ENCODE assay signal across 17 cellular contexts in the genomic region with DNA sequence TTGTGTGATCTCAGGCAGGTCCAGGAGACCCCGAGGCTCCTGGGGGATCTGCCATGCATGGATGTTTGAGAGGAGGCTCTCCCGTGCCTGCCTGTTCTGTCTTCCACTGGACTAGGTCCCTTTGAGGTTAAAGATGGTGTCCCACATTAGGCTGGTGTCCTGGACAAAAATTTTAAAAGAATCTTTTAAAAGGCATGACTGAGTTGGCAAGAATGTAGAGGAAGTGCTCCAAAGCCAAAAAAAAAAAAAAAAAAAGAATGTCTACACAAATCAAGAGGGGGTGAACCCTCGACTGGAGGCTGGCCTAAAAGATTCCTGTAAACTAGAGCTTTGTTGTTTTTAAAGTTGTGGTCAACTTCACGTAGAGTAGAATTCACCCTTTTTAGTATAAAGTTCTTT. TPM values are rescaled to one million over a fixed set of nuclear protein-coding genes. Genes with fewer than 3 reads are reported as not detected.
DNase-seq lines count a peak whose midpoint lies in the region; ATAC-seq and TF ChIP-seq lines count a peak whose summit lies in the region.
"Had no signal": no experiment of that assay in that cellular context is flagged by ENCODE, and none has a peak within 500 bp of the region (broad histone marks: within the 10 kb centered on the region; RNA-seq: fewer than 3 reads in every experiment).

No MANE protein-coding gene starts in this region.

- DNase-seq in HCEC 1CT (peak; percentile 75), fibroblast of pulmonary artery (ENCODE audit: low read depth) (peak; percentile 56), smooth muscle cell of the brain vasculature (ENCODE audit: low read depth, low spot score) (peak; percentile 67), globus pallidus (ENCODE audit: low spot score) (no peak), esophagus squamous epithelium (lab: John Stamatoyannopoulos, UW) (no peak)
- no peak for DNase-seq in activated T-cell treated with anti-CD3 and anti-CD28 coated beads, Interleukin-2, amount 50 U/mL, for 48 hours
- DNase-seq: activated CD4-positive, CD25-positive, alpha-beta regulatory T cell treated with anti-CD3 and anti-CD28 coated beads, Interleukin-2, amount 50 U/mL, for 72 hours; activated T-cell treated with anti-CD3 and anti-CD28 coated beads, Interleukin-2, amount 50 U/mL, for 72 hours; central memory CD4-positive, alpha-beta T cell; erythroblast; immature natural killer cell; naive B cell; NCI-H82; right cardiac atrium had no signal

- no peak for TF ChIP-seq POLR2A in esophagus squamous epithelium (IDR thresholded peaks at IDR 0.05)

- H3K27ac ChIP-seq in esophagus squamous epithelium: no peak overlapping the region

- H3K4me1 ChIP-seq in esophagus squamous epithelium: peaks cover 0 to 18% (median 0%) of the 10 kb centered on the region in 3 donors

- H3K36me3 ChIP-seq in esophagus squamous epithelium: no peaks in the 10 kb centered on the region

- intact Hi-C loops in esophagus squamous epithelium (cut with DNase I): no loop called here

- 32 to 35% methylated on average over 4 of the region's 4 CpGs for WGBS in esophagus squamous epithelium, 2 donors

- ATAC-seq in SK-N-SH treated with all-trans-retinoic acid at 6 μM for 48 hours: peak; percentile 78
- ATAC-seq in HG03378 (IDR thresholded peaks at IDR 0.05; ENCODE audit: unreplicated experiment): no peak
- ATAC-seq: activated T-cell treated with anti-CD3 and anti-CD28 coated beads, Interleukin-2, amount 50 U/mL, for 72 hours; right cardiac atrium had no signal

- H3K4me3 ChIP-seq in fibroblast of pulmonary artery (replicated peaks; ENCODE audit: low read depth, low read length) (no peak overlapping the region), esophagus squamous epithelium (no peak overlapping the region)

- no peaks in the 10 kb centered on the region for H3K9me3 ChIP-seq in esophagus squamous epithelium

- no peak for TF ChIP-seq CTCF in fibroblast of pulmonary artery (IDR thresholded peaks at IDR 0.05; ENCODE audit: low read length, missing control alignments)
- TF ChIP-seq CTCF in esophagus squamous epithelium (IDR thresholded peaks at IDR 0.05): no peak

- H3K27me3 ChIP-seq in esophagus squamous epithelium: peaks cover 0 to 18% (median 0%) of the 10 kb centered on the region in 4 donors

TF ChIP-seq in SK-N-SH treated with all-trans-retinoic acid at 6 μM for 48 hours, 23 proteins besides CTCF, POLR2A, EP300 and RAD21:
- TF ChIP-seq, protein P1, sequence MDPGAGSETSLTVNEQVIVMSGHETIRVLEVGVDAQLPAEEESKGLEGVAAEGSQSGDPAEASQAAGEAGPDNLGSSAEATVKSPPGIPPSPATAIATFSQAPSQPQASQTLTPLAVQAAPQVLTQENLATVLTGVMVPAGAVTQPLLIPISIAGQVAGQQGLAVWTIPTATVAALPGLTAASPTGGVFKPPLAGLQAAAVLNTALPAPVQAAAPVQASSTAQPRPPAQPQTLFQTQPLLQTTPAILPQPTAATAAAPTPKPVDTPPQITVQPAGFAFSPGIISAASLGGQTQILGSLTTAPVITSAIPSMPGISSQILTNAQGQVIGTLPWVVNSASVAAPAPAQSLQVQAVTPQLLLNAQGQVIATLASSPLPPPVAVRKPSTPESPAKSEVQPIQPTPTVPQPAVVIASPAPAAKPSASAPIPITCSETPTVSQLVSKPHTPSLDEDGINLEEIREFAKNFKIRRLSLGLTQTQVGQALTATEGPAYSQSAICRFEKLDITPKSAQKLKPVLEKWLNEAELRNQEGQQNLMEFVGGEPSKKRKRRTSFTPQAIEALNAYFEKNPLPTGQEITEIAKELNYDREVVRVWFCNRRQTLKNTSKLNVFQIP (CRISPR knock-in tag; IDR thresholded peaks at IDR 0.05; ENCODE audit: borderline replicate concordance, low read depth): no peak
- TF ChIP-seq GLIS3 (CRISPR knock-in tag; IDR thresholded peaks at IDR 0.05) (no peak), SNAI2 (CRISPR knock-in tag; IDR thresholded peaks at IDR 0.05) (no peak), TOX (CRISPR knock-in tag; IDR thresholded peaks at IDR 0.05; ENCODE audit: borderline replicate concordance) (no peak), OSR1 (CRISPR knock-in tag; IDR thresholded peaks at IDR 0.05) (no peak), ESRRG (CRISPR knock-in tag; IDR thresholded peaks at IDR 0.05) (no peak), BACH2 (CRISPR knock-in tag; IDR thresholded peaks at IDR 0.05; ENCODE audit: borderline replicate concordance) (no peak), ZNF565 (CRISPR knock-in tag; conservative IDR thresholded peaks at IDR 0.05; ENCODE audit: low read depth) (no peak)
- TF ChIP-seq, protein P2, sequence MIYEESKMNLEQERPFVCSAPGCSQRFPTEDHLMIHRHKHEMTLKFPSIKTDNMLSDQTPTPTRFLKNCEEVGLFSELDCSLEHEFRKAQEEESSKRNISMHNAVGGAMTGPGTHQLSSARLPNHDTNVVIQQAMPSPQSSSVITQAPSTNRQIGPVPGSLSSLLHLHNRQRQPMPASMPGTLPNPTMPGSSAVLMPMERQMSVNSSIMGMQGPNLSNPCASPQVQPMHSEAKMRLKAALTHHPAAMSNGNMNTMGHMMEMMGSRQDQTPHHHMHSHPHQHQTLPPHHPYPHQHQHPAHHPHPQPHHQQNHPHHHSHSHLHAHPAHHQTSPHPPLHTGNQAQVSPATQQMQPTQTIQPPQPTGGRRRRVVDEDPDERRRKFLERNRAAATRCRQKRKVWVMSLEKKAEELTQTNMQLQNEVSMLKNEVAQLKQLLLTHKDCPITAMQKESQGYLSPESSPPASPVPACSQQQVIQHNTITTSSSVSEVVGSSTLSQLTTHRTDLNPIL (CRISPR knock-in tag; IDR thresholded peaks at IDR 0.05; ENCODE audit: low read depth): no peak
- TF ChIP-seq, protein P3, sequence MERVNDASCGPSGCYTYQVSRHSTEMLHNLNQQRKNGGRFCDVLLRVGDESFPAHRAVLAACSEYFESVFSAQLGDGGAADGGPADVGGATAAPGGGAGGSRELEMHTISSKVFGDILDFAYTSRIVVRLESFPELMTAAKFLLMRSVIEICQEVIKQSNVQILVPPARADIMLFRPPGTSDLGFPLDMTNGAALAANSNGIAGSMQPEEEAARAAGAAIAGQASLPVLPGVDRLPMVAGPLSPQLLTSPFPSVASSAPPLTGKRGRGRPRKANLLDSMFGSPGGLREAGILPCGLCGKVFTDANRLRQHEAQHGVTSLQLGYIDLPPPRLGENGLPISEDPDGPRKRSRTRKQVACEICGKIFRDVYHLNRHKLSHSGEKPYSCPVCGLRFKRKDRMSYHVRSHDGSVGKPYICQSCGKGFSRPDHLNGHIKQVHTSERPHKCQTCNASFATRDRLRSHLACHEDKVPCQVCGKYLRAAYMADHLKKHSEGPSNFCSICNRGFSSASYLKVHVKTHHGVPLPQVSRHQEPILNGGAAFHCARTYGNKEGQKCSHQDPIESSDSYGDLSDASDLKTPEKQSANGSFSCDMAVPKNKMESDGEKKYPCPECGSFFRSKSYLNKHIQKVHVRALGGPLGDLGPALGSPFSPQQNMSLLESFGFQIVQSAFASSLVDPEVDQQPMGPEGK (CRISPR knock-in tag; IDR thresholded peaks at IDR 0.05; ENCODE audit: borderline replicate concordance): no peak

RNA-seq across cellular contexts. Expression of a gene that starts 36.4 kb away (rescaled TPM):
- 100 to 1,000 TPM in 2 of 4 donors, 10 to 100 TPM in 2; 45.3 to 121 (median 75.1) TPM for total RNA-seq in esophagus squamous epithelium
- total RNA-seq: activated T-cell treated with anti-CD3 and anti-CD28 coated beads, Interleukin-2, amount 50 U/mL, for 72 hours; right cardiac atrium; temporal lobe had no signal

RNA-seq across cellular contexts. Expression of a gene that starts 49.2 kb away (rescaled TPM):
- 1 to 10 TPM in 2 of 4 donors, under 1 TPM in 2; 0.57 to 2.1 (median 1.1) TPM for total RNA-seq in esophagus squamous epithelium

Comparison
In these comparisons a context has a peak if more than half of its experiments do, and no peak if none do; other contexts are left out.
1. DNase-seq: peak in HCEC 1CT (single experiment), fibroblast of pulmonary artery (single experiment) and smooth muscle cell of the brain vasculature (single experiment); none in globus pallidus (single experiment), activated T-cell treated with anti-CD3 and anti-CD28 coated beads, Interleukin-2, amount 50 U/mL, for 48 hours (0 of 2) and esophagus squamous epithelium (single experiment).